8 cellular contexts compared by ENCODE assay signal in the genomic region with DNA sequence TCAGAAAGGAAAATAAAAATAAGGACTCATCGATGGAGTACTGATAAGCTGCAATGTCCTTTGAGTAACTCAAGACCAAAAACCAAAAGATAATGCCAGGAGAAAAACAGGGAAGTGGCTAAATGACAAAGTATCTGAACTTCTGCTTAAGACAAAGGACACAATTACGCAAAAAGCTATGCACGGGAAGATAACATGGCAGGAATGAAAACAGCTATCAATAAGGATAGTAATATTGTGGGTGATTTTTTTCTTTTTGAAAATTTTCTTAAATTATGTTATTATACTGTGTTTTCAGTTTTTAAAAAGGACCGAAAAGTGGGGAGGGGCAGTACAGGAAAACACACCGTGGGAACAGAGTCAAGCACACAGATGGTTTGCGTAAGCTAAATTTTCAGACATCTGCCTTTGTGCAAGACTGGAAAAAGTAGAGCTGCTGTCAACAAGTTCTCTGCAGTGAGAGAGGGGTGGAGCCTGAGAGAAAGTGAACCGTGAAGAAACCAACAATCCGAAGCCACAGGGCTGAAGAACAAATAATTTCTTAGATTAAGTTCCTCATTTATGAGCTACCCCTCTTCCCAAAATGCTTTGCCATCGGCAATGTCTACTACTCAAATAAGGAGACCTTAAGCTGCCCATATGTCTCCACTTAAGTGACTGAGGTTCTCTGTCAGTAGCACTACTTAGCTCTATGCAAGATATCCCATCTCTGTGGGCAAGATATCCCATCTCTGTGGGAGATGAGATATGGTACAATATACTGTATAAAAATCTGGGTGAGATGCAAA.
DNase-seq lines count a peak whose midpoint lies in the region; ATAC-seq and TF ChIP-seq lines count a peak whose summit lies in the region.

No MANE protein-coding gene starts in this region.

- no peaks in the 10 kb centered on the region for H3K27me3 ChIP-seq in gastrocnemius medialis

- POLR2A ChIA-PET in activated CD8-positive, alpha-beta T cell treated with anti-CD3 and anti-CD28 coated beads, Interleukin-2, amount 10 ng/mL, durations not matched to agents 7 days and 5 days (lab: Charles Lee), result interaction anchor here (0.6 to 2.6 kb wide), 5 partner anchors 11 to 371 kb away, joined by 3 to 23 read pairs (median 5); no protein-coding TSS in a partner anchor

- peak overlapping the region; percentile 3 for H3K4me3 Mint-ChIP-seq in activated CD8-positive, alpha-beta T cell treated with anti-CD3 and anti-CD28 coated beads, Interleukin-2, amount 10 ng/mL, durations not matched to agents 7 days and 5 days

- no peaks in the 10 kb centered on the region for H3K9me3 Mint-ChIP-seq in activated CD8-positive, alpha-beta T cell treated with anti-CD3 and anti-CD28 coated beads, Interleukin-2, amount 10 ng/mL, durations not matched to agents 7 days and 5 days (ENCODE audit: insufficient read depth)

- H3K4me1 ChIP-seq in gastrocnemius medialis, result peaks cover 59 to 79% of the 10 kb centered on the region in 2 donors

- H3K9me3 ChIP-seq in KOPT-K1 (ENCODE audit: insufficient read depth, low read length, poor library complexity, severe bottlenecking) (no peaks in the 10 kb centered on the region), gastrocnemius medialis (no peaks in the 10 kb centered on the region)

- intact Hi-C loops in gastrocnemius medialis (cut with DNase I; ENCODE audit: low total_unique reads), result no loop called here

- H3K27ac Mint-ChIP-seq in activated CD8-positive, alpha-beta T cell treated with anti-CD3 and anti-CD28 coated beads, Interleukin-2, amount 10 ng/mL, durations not matched to agents 7 days and 5 days, result peak overlapping the region; percentile 20

- H3K4me1 Mint-ChIP-seq in activated CD8-positive, alpha-beta T cell treated with anti-CD3 and anti-CD28 coated beads, Interleukin-2, amount 10 ng/mL, durations not matched to agents 7 days and 5 days (ENCODE audit: low read depth), result peaks cover 55% of the 10 kb centered on the region

- H3K27ac ChIP-seq in KOPT-K1 (ENCODE audit: low read depth, low read length, poor library complexity, severe bottlenecking) (peak overlapping the region; percentile 71), gastrocnemius medialis (peak overlapping the region; percentile 82 to 100 (median 93))

- in situ Hi-C loops in gastrocnemius medialis (cut with MboI; ENCODE audit: low sequenced_read_pairs in 4 of 4), result no loop called here

- peaks cover 36% of the 10 kb centered on the region for H3K36me3 Mint-ChIP-seq in activated CD8-positive, alpha-beta T cell treated with anti-CD3 and anti-CD28 coated beads, Interleukin-2, amount 10 ng/mL, durations not matched to agents 7 days and 5 days (ENCODE audit: low read depth)

- TF ChIP-seq POLR2A in gastrocnemius medialis (IDR thresholded peaks at IDR 0.05), result no peak

- CTCF ChIA-PET in activated CD8-positive, alpha-beta T cell treated with anti-CD3 and anti-CD28 coated beads, Interleukin-2, amount 10 ng/mL, durations not matched to agents 7 days and 5 days (lab: Charles Lee), result interaction anchor here (0.8 to 3.5 kb wide), 14 partner anchors 9 to 208 kb away, joined by 3 to 13 read pairs (median 5); no protein-coding TSS in a partner anchor

- H3K4me3 ChIP-seq in gastrocnemius medialis, result peak overlapping the region; percentile 1 to 30 (median 16)

- no peaks in the 10 kb centered on the region for H3K27me3 Mint-ChIP-seq in activated CD8-positive, alpha-beta T cell treated with anti-CD3 and anti-CD28 coated beads, Interleukin-2, amount 10 ng/mL, durations not matched to agents 7 days and 5 days (ENCODE audit: low read depth)

- TF ChIP-seq CTCF in GM10266 (IDR thresholded peaks at IDR 0.05; ENCODE audit: control insufficient read depth, insufficient read depth, low read depth, missing control alignments), result no peak
- TF ChIP-seq CTCF in gastrocnemius medialis (IDR thresholded peaks at IDR 0.05 in 4 of 5, conservative IDR thresholded peaks at IDR 0.05 in 1 of 5), result no peak

- ATAC-seq in GM21515 (IDR thresholded peaks at IDR 0.05; ENCODE audit: unreplicated experiment), result peak; percentile 70
- ATAC-seq in activated CD8-positive, alpha-beta T cell treated with anti-CD3 and anti-CD28 coated beads, Interleukin-2, amount 10 ng/mL, durations not matched to agents 7 days and 5 days, result peak; percentile 73
- ATAC-seq in gastrocnemius medialis, result peak; percentile 91 to 92

- DNase-seq in GM10266 (ENCODE audit: extremely low spot score), result peak; percentile 67
- DNase-seq in activated CD8-positive, alpha-beta T cell treated with anti-CD3 and anti-CD28 coated beads, Interleukin-2, amount 10 ng/mL, durations not matched to agents 7 days and 5 days, result peak; percentile 41
- DNase-seq in germinal center (ENCODE audit: low spot score), result peak; percentile 86
- peak; percentile 66 to 69 for DNase-seq in gastrocnemius medialis
- no peak for DNase-seq in NCI-H187 treated with DMSO at 0.1 percent for 48 hours (lab: John Stamatoyannopoulos, UW)
- no peak for DNase-seq in NCI-H226

- H3K36me3 ChIP-seq in KOPT-K1 (ENCODE audit: insufficient read depth, low read length) (peaks cover 15% of the 10 kb centered on the region), gastrocnemius medialis (no peaks in the 10 kb centered on the region)

Comparison
In these comparisons a context has a peak if more than half of its experiments do, and no peak if none do; other contexts are left out.
1. DNase-seq: peak in GM10266 (single experiment), activated CD8-positive, alpha-beta T cell treated with anti-CD3 and anti-CD28 coated beads, Interleukin-2, amount 10 ng/mL, durations not matched to agents 7 days and 5 days (single experiment), germinal center (single experiment) and gastrocnemius medialis (2 of 2); none in NCI-H187 treated with DMSO at 0.1 percent for 48 hours (single experiment) and NCI-H226 (single experiment).
2. Peak in every context shown above with its lines, with median percentiles within 50 percentile points of each other: ATAC-seq.